In the genomic region with DNA sequence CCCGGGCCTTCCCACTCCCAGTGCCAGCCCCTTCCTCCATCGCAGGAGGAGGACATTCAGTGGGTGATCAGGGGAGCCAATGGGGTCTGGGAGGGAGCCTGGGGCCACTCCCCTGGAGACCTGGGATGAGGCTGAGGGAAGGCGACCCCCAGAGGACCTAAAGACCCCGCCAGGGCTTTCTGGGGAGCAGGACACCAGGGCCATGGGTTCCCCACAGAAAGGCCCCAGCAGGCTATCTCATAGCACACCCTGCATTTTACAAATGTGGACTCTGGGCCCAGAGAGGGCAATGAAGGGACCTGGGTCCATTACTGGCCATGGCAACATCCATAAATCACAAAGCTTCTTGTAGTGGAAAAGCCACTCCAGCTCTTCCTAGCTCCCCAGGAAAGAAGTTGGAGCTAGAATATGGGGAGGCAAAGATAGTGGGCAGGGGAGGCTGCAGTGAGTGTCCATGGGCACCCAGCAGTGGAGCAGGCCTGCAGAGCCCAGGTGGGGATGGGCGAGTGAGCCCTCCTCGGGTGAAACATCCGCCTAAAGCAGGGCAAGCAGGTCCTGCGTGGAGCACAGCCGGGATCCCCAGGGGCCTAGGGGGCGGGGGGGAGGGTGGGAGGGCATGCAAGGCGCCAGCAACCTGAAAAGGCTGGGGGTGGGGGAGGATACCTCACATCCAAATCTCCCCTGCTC, we compare ENCODE assay signal across 22 cellular contexts. TPM values are rescaled to one million over a fixed set of nuclear protein-coding genes. Genes with fewer than 3 reads are reported as not detected.
DNase-seq lines count a peak whose midpoint lies in the region; ATAC-seq and TF ChIP-seq lines count a peak whose summit lies in the region.
"Had no signal": no experiment of that assay in that cellular context is flagged by ENCODE, and none has a peak within 500 bp of the region (broad histone marks: within the 10 kb centered on the region; RNA-seq: fewer than 3 reads in every experiment).

No MANE protein-coding gene starts in this region.

- ATAC-seq in RWPE2 (ENCODE audit: low read depth) (no peak), HG02973 (IDR thresholded peaks at IDR 0.05; ENCODE audit: unreplicated experiment) (no peak)

- peak overlapping the region; percentile 96 for H3K27ac Mint-ChIP-seq in mesothelial cell of epicardium

- H3K36me3 Mint-ChIP-seq in mesothelial cell of epicardium: peaks cover 34% of the 10 kb centered on the region

- no peaks in the 10 kb centered on the region for H3K9me3 Mint-ChIP-seq in mesothelial cell of epicardium

- no peaks in the 10 kb centered on the region for H3K27me3 Mint-ChIP-seq in mesothelial cell of epicardium (ENCODE audit: low read depth)

- H3K4me3 Mint-ChIP-seq in mesothelial cell of epicardium: peak overlapping the region; percentile 24

- no peaks in the 10 kb centered on the region for H3K9me3 ChIP-seq in RWPE2 (ENCODE audit: severe bottlenecking)
- H3K9me3 ChIP-seq in suprapubic skin: no peaks in the 10 kb centered on the region
- H3K9me3 ChIP-seq: HAP-1 had no signal

- H3K4me1 ChIP-seq in RWPE2 (ENCODE audit: insufficient read depth, poor library complexity, severe bottlenecking): peaks cover 10% of the 10 kb centered on the region
- H3K4me1 ChIP-seq in suprapubic skin: peaks cover 20% of the 10 kb centered on the region
- H3K4me1 ChIP-seq: HAP-1 had no signal

- H3K27me3 ChIP-seq in RWPE2 (ENCODE audit: insufficient read depth, poor library complexity, severe bottlenecking) (no peaks in the 10 kb centered on the region), suprapubic skin (no peaks in the 10 kb centered on the region)

- H3K4me3 ChIP-seq in RWPE2 (ENCODE audit: severe bottlenecking): no peak overlapping the region
- no peak overlapping the region for H3K4me3 ChIP-seq in suprapubic skin
- H3K4me3 ChIP-seq: GM23248, HAP-1, PC-9 had no signal

- WGBS in suprapubic skin: 81% methylated on average over 8 of the region's 11 CpGs

- peaks cover 86% of the 10 kb centered on the region for H3K4me1 Mint-ChIP-seq in mesothelial cell of epicardium

- no peak for TF ChIP-seq EP300 in suprapubic skin (IDR thresholded peaks at IDR 0.05)

- peak; percentile 59 for DNase-seq in activated effector memory CD4-positive, alpha-beta T cell treated with anti-CD3 and anti-CD28 coated beads, Interleukin-2, amount 50 U/mL, for 16 hours
- DNase-seq in activated effector memory CD4-positive, alpha-beta T cell treated with Interleukin-2 at 50 U/mL for 16 hours: no peak
- peak; percentile 30 for DNase-seq in RWPE2 (ENCODE audit: low spot score)
- peak in 1 of 2 experiments; percentile 38 for DNase-seq in mesothelial cell of epicardium (ENCODE audit: low spot score in 2 of 2, unreplicated experiment in 2 of 2)
- DNase-seq in suprapubic skin (ENCODE audit: low spot score in 2 of 2): peak; percentile 32 to 47
- DNase-seq in activated CD8-positive, alpha-beta memory T cell treated with anti-CD3 and anti-CD28 coated beads for 24 hours: no peak
- no peak for DNase-seq in stimulated activated CD8-positive, alpha-beta memory T cell treated with anti-CD3 and anti-CD28 coated beads, Interleukin-4, amount 100 ng/mL, for 48 hours
- DNase-seq: 8988T, EL, GM23248, KG1, NCI-H1092, NCI-H1436 treated with DMSO at 0.1 percent for 48 hours, NCI-H1930, NCI-H226, NCI-H510A treated with DMSO at 0.1 percent for 48 hours, NCI-H748 treated with DMSO at 0.1 percent for 48 hours, PC-9, SIG-M5 had no signal

- H3K36me3 ChIP-seq in RWPE2 (ENCODE audit: low read depth) (peaks cover 4% of the 10 kb centered on the region; the same call in 1 of the 2 replicates), suprapubic skin (peaks cover 24% of the 10 kb centered on the region)

- TF ChIP-seq POLR2A in suprapubic skin (IDR thresholded peaks at IDR 0.05): no peak

- no peak for TF ChIP-seq CTCF in RWPE2 (IDR thresholded peaks at IDR 0.05; ENCODE audit: poor library complexity, severe bottlenecking)
- no peak for TF ChIP-seq CTCF in mesothelial cell of epicardium (IDR thresholded peaks at IDR 0.05; ENCODE audit: unreplicated experiment)
- no peak for TF ChIP-seq CTCF in suprapubic skin (IDR thresholded peaks at IDR 0.05)

- no peak overlapping the region for H3K27ac ChIP-seq in RWPE2 (ENCODE audit: poor library complexity, severe bottlenecking)
- no peak overlapping the region for H3K27ac ChIP-seq in suprapubic skin
- H3K27ac ChIP-seq: C4-2B, GM23248, PC-9 had no signal

RNA-seq across cellular contexts. Expression of gene CYP26B1, which starts 13.8 kb away (rescaled TPM):
- 1,290 to 1,322 TPM (median 1,292 TPM) in 3 replicates for total RNA-seq in mesothelial cell of epicardium
- total RNA-seq in suprapubic skin: 10 to 100 TPM; 53.3 to 83.3 (median 67.7) TPM

Comparison
In these comparisons a context has a peak if more than half of its experiments do, and no peak if none do; other contexts are left out.
1. DNase-seq: peak in activated effector memory CD4-positive, alpha-beta T cell treated with anti-CD3 and anti-CD28 coated beads, Interleukin-2, amount 50 U/mL, for 16 hours (single experiment), RWPE2 (single experiment) and suprapubic skin (2 of 2); none in activated effector memory CD4-positive, alpha-beta T cell treated with Interleukin-2 at 50 U/mL for 16 hours (single experiment), activated CD8-positive, alpha-beta memory T cell treated with anti-CD3 and anti-CD28 coated beads for 24 hours (single experiment) and stimulated activated CD8-positive, alpha-beta memory T cell treated with anti-CD3 and anti-CD28 coated beads, Interleukin-4, amount 100 ng/mL, for 48 hours (single experiment).
2. RNA of gene CYP26B1, which starts 13.8 kb away (total RNA-seq): 1,290 to 1,322 TPM in mesothelial cell of epicardium; 53.3 to 83.3 TPM in suprapubic skin; every median in the first group is over 10 times any median in the second.